Comparison of ENCODE assay signal across 13 cellular contexts in the genomic region with DNA sequence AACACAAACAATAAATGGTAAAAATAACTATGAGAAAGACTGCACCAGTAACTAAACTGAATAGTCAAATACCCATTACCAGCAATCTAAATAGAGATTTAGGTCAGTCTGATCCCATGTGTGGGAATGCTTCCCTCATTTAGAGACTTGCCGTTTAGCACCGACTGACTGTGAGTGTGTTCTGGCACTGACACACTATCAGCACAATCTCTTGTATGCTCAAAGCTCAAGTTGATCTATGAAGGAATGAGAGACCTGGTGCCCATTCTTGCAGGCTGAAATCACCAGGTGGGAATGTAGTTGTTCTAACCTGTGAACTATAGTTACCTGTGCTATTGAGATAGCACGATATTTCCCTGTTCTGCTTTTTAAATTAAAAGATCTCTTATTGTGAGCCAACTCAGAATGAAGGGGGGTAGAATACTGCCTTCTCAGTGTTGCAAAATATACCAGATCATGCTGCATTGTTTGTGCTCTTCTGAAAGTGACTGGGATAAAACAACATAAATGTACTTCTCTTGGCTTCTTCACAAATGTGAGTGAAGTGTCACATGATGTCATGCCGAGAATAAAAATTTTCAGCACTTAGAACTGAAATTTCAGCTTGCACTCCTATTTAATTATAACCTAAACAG.
A peak's percentile ranks its signal among the peaks of the same experiment; 100 is the strongest.
DNase-seq lines count a peak whose midpoint lies in the region; ATAC-seq, FAIRE-seq and TF ChIP-seq lines count a peak whose summit lies in the region.
"Had no signal": no experiment of that assay in that cellular context is flagged by ENCODE, and none has a peak within 500 bp of the region (broad histone marks: within the 10 kb centered on the region; RNA-seq: fewer than 3 reads in every experiment).

No MANE protein-coding gene starts in this region.

- H4K20me1 ChIP-seq in GM23338 (replicated peaks; ENCODE audit: insufficient read depth) = no peaks in the 10 kb centered on the region
- H4K20me1 ChIP-seq: BLaER1 had no signal

- no peaks in the 10 kb centered on the region; the same call in 1 of the 2 replicates for H3K4me1 ChIP-seq in GM23338 (ENCODE audit: insufficient read depth)
- no peaks in the 10 kb centered on the region for H3K4me1 ChIP-seq in pancreas
- no peaks in the 10 kb centered on the region for H3K4me1 ChIP-seq in psoas muscle
- H3K4me1 ChIP-seq: BLaER1 had no signal

- intact Hi-C loops in pancreas (cut with DNase I) = no loop called here
- intact Hi-C loops in psoas muscle (cut with DNase I) = no loop called here

- no peaks in the 10 kb centered on the region for H3F3A ChIP-seq in GM23338 (replicated peaks; ENCODE audit: low read depth)

- DNase-seq in GM23338 (ENCODE audit: low spot score) (no peak), pancreas (no peak), omental fat pad (ENCODE audit: low spot score) (no peak), psoas muscle (no peak), NCI-H1694 (lab: John Stamatoyannopoulos, UW) (no peak), NCI-H1694 treated with DMSO at 0.1 percent for 48 hours (lab: John Stamatoyannopoulos, UW) (no peak)
- DNase-seq: activated T-cell treated with anti-CD3 and anti-CD28 coated beads, Interleukin-2, amount 50 U/mL, for 24 hours; stimulated activated CD4-positive, alpha-beta T cell treated with anti-CD3 and anti-CD28 coated beads, Interleukin-4, amount 100 ng/mL, for 1 hour; T-helper 17 cell had no signal

- H3K36me3 Mint-ChIP-seq in GM23338 (ENCODE audit: low read depth) (no peaks in the 10 kb centered on the region; the same call in 2 of the 3 replicates), brain (peaks cover 8% of the 10 kb centered on the region)
- H3K36me3 Mint-ChIP-seq: stimulated activated effector memory CD8-positive, alpha-beta T cell treated with anti-CD3 and anti-CD28 coated beads, Interleukin-12 subunit alpha, Interleukin-12 subunit beta, amount 100 ng/mL, for 72 hours had no signal

- TF ChIP-seq CTCF in GM23338 (conservative IDR thresholded peaks at IDR 0.05; ENCODE audit: low read depth in 2 of 2) (no peak), brain (conservative IDR thresholded peaks at IDR 0.05) (no peak), pancreas (IDR thresholded peaks at IDR 0.05) (no peak), omental fat pad (IDR thresholded peaks at IDR 0.05) (no peak), psoas muscle (IDR thresholded peaks at IDR 0.05) (no peak)

- H3K27me3 ChIP-seq in GM23338 (ENCODE audit: insufficient read depth) (no peaks in the 10 kb centered on the region), pancreas (no peaks in the 10 kb centered on the region), psoas muscle (ENCODE audit: insufficient read depth in 3 of 3, low read length in 2 of 3) (no peaks in the 10 kb centered on the region)
- H3K27me3 ChIP-seq: BLaER1 had no signal

- no peaks in the 10 kb centered on the region for H3K79me2 ChIP-seq in GM23338 (replicated peaks; ENCODE audit: insufficient read depth)

- no peaks in the 10 kb centered on the region for H3K9me3 ChIP-seq in pancreas
- no peaks in the 10 kb centered on the region for H3K9me3 ChIP-seq in psoas muscle
- H3K9me3 ChIP-seq: BLaER1 had no signal

- H3K4me3 ChIP-seq in GM23338 (no peak overlapping the region), pancreas (no peak overlapping the region), psoas muscle (no peak overlapping the region)
- H3K4me3 ChIP-seq: BLaER1 had no signal

- H3K27me3 Mint-ChIP-seq in GM23338 (ENCODE audit: insufficient read depth, low read depth, poor library complexity) (peaks cover 2% of the 10 kb centered on the region), brain (no peaks in the 10 kb centered on the region)
- H3K27me3 Mint-ChIP-seq: activated T-cell treated with anti-CD3 and anti-CD28 coated beads, Interleukin-2, amount 50 U/mL, for 24 hours; T-helper 17 cell had no signal

- H3K27ac ChIP-seq in GM23338 (ENCODE audit: low read depth) (no peak overlapping the region), pancreas (no peak overlapping the region), psoas muscle (no peak overlapping the region)
- H3K27ac ChIP-seq: BLaER1 had no signal

- 13 to 18% methylated on average over 4 of the region's 4 CpGs for WGBS in pancreas, 2 donors
- 36 to 51% (median 45%) methylated on average over 4 of the region's 4 CpGs for WGBS in psoas muscle, 3 donors

- H3K27ac Mint-ChIP-seq in GM23338 (no peak overlapping the region; the same call in 1 of the 2 replicates), brain (peak overlapping the region in 3 of 5 experiments; percentile 11 to 50 (median 45))
- H3K27ac Mint-ChIP-seq: activated T-cell treated with anti-CD3 and anti-CD28 coated beads, Interleukin-2, amount 50 U/mL, for 24 hours; stimulated activated effector memory CD8-positive, alpha-beta T cell treated with anti-CD3 and anti-CD28 coated beads, Interleukin-12 subunit alpha, Interleukin-12 subunit beta, amount 100 ng/mL, for 72 hours; T-helper 17 cell had no signal

- no peak overlapping the region for H2AFZ ChIP-seq in GM23338

- H3K4me3 Mint-ChIP-seq in GM23338 = no peak overlapping the region
- no peak overlapping the region for H3K4me3 Mint-ChIP-seq in brain
- H3K4me3 Mint-ChIP-seq: activated T-cell treated with anti-CD3 and anti-CD28 coated beads, Interleukin-2, amount 50 U/mL, for 24 hours; stimulated activated effector memory CD8-positive, alpha-beta T cell treated with anti-CD3 and anti-CD28 coated beads, Interleukin-12 subunit alpha, Interleukin-12 subunit beta, amount 100 ng/mL, for 72 hours; T-helper 17 cell had no signal

- H3K9me3 Mint-ChIP-seq in GM23338 (no peaks in the 10 kb centered on the region), brain (no peaks in the 10 kb centered on the region)

- H3K9me2 ChIP-seq in GM23338 (ENCODE audit: insufficient read depth) = no peaks in the 10 kb centered on the region

- FAIRE-seq in pancreas (lab: Jason Lieb, UNC) = no peak

- no peak overlapping the region for H3K4me2 ChIP-seq in GM23338
- H3K4me2 ChIP-seq: BLaER1 had no signal

- H3K4me1 Mint-ChIP-seq in GM23338 = peaks cover 23% of the 10 kb centered on the region
- peaks cover 27% of the 10 kb centered on the region for H3K4me1 Mint-ChIP-seq in brain
- H3K4me1 Mint-ChIP-seq: stimulated activated effector memory CD8-positive, alpha-beta T cell treated with anti-CD3 and anti-CD28 coated beads, Interleukin-12 subunit alpha, Interleukin-12 subunit beta, amount 100 ng/mL, for 72 hours; T-helper 17 cell had no signal

- ATAC-seq in GM18868 (IDR thresholded peaks at IDR 0.05; ENCODE audit: unreplicated experiment) (peak; percentile 25), GM23338 (peak; percentile 52), pancreas (peak in 3 of 4 donors; percentile 11 to 64 (median 57)), omental fat pad (ENCODE audit: low FRiP score) (no peak), psoas muscle (no peak)
- ATAC-seq: stimulated activated effector memory CD8-positive, alpha-beta T cell treated with anti-CD3 and anti-CD28 coated beads, Interleukin-12 subunit alpha, Interleukin-12 subunit beta, amount 100 ng/mL, for 72 hours; T-helper 17 cell had no signal

- H3K36me3 ChIP-seq in GM23338 (ENCODE audit: insufficient read depth) = no peaks in the 10 kb centered on the region
- H3K36me3 ChIP-seq in pancreas = no peaks in the 10 kb centered on the region
- H3K36me3 ChIP-seq in psoas muscle (ENCODE audit: insufficient read depth in 1 of 2, low read depth in 1 of 2) = no peaks in the 10 kb centered on the region
- H3K36me3 ChIP-seq: BLaER1 had no signal

TF ChIP-seq in GM23338, 12 proteins besides CTCF, POLR2A, EP300 and RAD21:
- TF ChIP-seq EZH2 (IDR thresholded peaks at IDR 0.05; ENCODE audit: low read depth, unreplicated experiment) = no peak
- TF ChIP-seq, protein P1, sequence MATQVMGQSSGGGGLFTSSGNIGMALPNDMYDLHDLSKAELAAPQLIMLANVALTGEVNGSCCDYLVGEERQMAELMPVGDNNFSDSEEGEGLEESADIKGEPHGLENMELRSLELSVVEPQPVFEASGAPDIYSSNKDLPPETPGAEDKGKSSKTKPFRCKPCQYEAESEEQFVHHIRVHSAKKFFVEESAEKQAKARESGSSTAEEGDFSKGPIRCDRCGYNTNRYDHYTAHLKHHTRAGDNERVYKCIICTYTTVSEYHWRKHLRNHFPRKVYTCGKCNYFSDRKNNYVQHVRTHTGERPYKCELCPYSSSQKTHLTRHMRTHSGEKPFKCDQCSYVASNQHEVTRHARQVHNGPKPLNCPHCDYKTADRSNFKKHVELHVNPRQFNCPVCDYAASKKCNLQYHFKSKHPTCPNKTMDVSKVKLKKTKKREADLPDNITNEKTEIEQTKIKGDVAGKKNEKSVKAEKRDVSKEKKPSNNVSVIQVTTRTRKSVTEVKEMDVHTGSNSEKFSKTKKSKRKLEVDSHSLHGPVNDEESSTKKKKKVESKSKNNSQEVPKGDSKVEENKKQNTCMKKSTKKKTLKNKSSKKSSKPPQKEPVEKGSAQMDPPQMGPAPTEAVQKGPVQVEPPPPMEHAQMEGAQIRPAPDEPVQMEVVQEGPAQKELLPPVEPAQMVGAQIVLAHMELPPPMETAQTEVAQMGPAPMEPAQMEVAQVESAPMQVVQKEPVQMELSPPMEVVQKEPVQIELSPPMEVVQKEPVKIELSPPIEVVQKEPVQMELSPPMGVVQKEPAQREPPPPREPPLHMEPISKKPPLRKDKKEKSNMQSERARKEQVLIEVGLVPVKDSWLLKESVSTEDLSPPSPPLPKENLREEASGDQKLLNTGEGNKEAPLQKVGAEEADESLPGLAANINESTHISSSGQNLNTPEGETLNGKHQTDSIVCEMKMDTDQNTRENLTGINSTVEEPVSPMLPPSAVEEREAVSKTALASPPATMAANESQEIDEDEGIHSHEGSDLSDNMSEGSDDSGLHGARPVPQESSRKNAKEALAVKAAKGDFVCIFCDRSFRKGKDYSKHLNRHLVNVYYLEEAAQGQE (IDR thresholded peaks at IDR 0.05; ENCODE audit: unreplicated experiment) = no peak
- TF ChIP-seq CREB1 (CRISPR knock-in tag; IDR thresholded peaks at IDR 0.05; ENCODE audit: low read depth) = no peak
- TF ChIP-seq POLR2AphosphoS5 (IDR thresholded peaks at IDR 0.05; ENCODE audit: low read depth) = no peak
- TF ChIP-seq, protein P2, sequence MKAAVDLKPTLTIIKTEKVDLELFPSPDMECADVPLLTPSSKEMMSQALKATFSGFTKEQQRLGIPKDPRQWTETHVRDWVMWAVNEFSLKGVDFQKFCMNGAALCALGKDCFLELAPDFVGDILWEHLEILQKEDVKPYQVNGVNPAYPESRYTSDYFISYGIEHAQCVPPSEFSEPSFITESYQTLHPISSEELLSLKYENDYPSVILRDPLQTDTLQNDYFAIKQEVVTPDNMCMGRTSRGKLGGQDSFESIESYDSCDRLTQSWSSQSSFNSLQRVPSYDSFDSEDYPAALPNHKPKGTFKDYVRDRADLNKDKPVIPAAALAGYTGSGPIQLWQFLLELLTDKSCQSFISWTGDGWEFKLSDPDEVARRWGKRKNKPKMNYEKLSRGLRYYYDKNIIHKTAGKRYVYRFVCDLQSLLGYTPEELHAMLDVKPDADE (IDR thresholded peaks at IDR 0.05) = no peak
- TF ChIP-seq ZNF114 (CRISPR knock-in tag; IDR thresholded peaks at IDR 0.05) = no peak

Comparison
In these comparisons a context has a peak if more than half of its experiments do, and no peak if none do; other contexts are left out.
1. ATAC-seq: peak in GM18868 (single experiment), GM23338 (single experiment) and pancreas (3 of 4); none in omental fat pad (single experiment) and psoas muscle (0 of 4).